In the genomic region with DNA sequence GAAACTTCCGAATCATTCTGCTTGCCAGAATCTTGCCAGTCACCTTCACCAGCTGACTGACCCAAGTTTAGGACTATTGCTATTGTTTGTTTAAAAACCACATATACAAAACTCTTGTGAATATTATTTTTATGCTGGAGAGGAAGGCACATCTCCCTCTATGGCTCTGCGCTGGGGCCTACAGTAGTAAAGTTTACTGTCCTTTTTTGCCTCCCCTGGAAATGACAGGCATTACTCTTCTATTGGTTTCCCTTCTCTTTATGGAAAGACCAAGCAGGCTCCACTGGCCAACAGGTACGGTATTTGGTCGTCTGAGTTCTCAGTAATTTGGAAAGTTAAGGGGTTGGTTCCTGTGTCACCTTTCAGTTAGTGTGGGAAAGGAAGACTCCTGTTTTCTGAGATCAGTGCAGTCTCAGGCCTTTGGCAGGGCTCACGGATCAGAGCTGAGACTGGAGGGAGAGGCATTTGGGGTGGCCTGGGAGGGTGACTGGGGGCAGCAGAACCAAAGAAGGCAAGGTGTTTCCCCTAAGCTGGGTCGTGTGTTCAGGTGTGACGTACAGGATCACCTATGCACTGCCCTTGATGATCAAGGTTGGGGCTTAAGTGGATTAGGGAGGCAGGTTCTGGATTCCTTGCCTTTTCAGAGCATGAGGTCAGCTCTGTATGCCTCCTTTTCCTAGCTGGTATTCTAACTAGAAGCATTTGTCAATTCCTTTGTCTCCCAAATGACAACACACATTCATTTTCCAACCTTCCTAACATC, we compare ENCODE assay signal across 21 cellular contexts.
"Had no signal": no experiment of that assay in that cellular context is flagged by ENCODE, and none has a peak within 500 bp of the region (broad histone marks: within the 10 kb centered on the region; RNA-seq: fewer than 3 reads in every experiment).

No MANE protein-coding gene starts in this region.

- ATAC-seq: body of pancreas; effector memory CD8-positive, alpha-beta T cell; foreskin keratinocyte; left ventricle myocardium superior; natural killer cell treated with Interleukin-12 subunit alpha and Interleukin-12 subunit beta and Interleukin-15 and Interleukin-18, amount 100 ng/mL, for 72 hours; stimulated activated naive CD8-positive, alpha-beta T cell treated with anti-CD3 and anti-CD28 coated beads, Interleukin-15, Interleukin-2, amounts not matched to agents 100 U/mL and 50 U/mL, for 24 hours; T-helper 17 cell had no signal

- H3K36me3 Mint-ChIP-seq: natural killer cell treated with Interleukin-12 subunit alpha and Interleukin-12 subunit beta and Interleukin-15 and Interleukin-18, amount 100 ng/mL, for 72 hours had no signal

- H3K9me3 Mint-ChIP-seq: activated naive CD4-positive, alpha-beta T cell treated with anti-CD3 and anti-CD28 coated beads for 36 hours; activated T-helper 2 cell treated with anti-CD3 and anti-CD28 coated beads, Interferon-gamma antibody, Interleukin-2, Interleukin-4, amounts not matched to agents 10 μg/mL and 5 μg/mL and 100 μg/mL, durations not matched to agents 14 hours and 24 hours and 36 hours; effector memory CD8-positive, alpha-beta T cell; natural killer cell treated with Interleukin-12 subunit alpha and Interleukin-12 subunit beta and Interleukin-15 and Interleukin-18, amount 100 ng/mL, for 72 hours had no signal

- DNase-seq: activated CD4-positive, alpha-beta T cell treated with anti-CD3 and anti-CD28 coated beads for 1 hour; activated CD4-positive, alpha-beta T cell treated with anti-CD3 and anti-CD28 coated beads, Interleukin-2, amount 50 U/mL, for 48 hours; activated naive CD4-positive, alpha-beta T cell treated with anti-CD3 and anti-CD28 coated beads for 36 hours; activated T-cell treated with anti-CD3 and anti-CD28 coated beads for 4 hours; body of pancreas; dermis blood vessel endothelial cell; effector memory CD8-positive, alpha-beta T cell; foreskin keratinocyte; glutamatergic neuron; left ventricle myocardium superior; stimulated activated CD4-positive, alpha-beta T cell treated with anti-CD3 and anti-CD28 coated beads, Interleukin-12 subunit alpha, Interleukin-12 subunit beta, amount 100 ng/mL, for 4 hours; stimulated activated CD4-positive, alpha-beta T cell treated with anti-CD3 and anti-CD28 coated beads, Interleukin-1b, Interleukin-23, amount 100 ng/mL, for 48 hours; stimulated activated naive CD8-positive, alpha-beta T cell treated with anti-CD3 and anti-CD28 coated beads, Interleukin-15, Interleukin-2, amounts not matched to agents 100 U/mL and 50 U/mL, for 24 hours; substantia nigra; T-helper 17 cell; tibial artery had no signal

- H3K27ac Mint-ChIP-seq: activated naive CD4-positive, alpha-beta T cell treated with anti-CD3 and anti-CD28 coated beads for 36 hours; activated T-helper 2 cell treated with anti-CD3 and anti-CD28 coated beads, Interferon-gamma antibody, Interleukin-2, Interleukin-4, amounts not matched to agents 10 μg/mL and 5 μg/mL and 100 μg/mL, durations not matched to agents 14 hours and 24 hours and 36 hours; effector memory CD8-positive, alpha-beta T cell; natural killer cell treated with Interleukin-12 subunit alpha and Interleukin-12 subunit beta and Interleukin-15 and Interleukin-18, amount 100 ng/mL, for 72 hours; T-helper 17 cell had no signal

- H3K9me3 ChIP-seq: body of pancreas, neutrophil, tibial artery, vagina had no signal

- H3K4me1 ChIP-seq: body of pancreas, vagina had no signal

- H3K4me1 Mint-ChIP-seq: T-helper 17 cell had no signal

- H3K4me3 Mint-ChIP-seq: activated naive CD4-positive, alpha-beta T cell treated with anti-CD3 and anti-CD28 coated beads for 36 hours; effector memory CD8-positive, alpha-beta T cell; natural killer cell treated with Interleukin-12 subunit alpha and Interleukin-12 subunit beta and Interleukin-15 and Interleukin-18, amount 100 ng/mL, for 72 hours; T-helper 17 cell had no signal

- H3K27me3 ChIP-seq: body of pancreas, foreskin keratinocyte, neutrophil, tibial artery, vagina had no signal

- H3K4me3 ChIP-seq: body of pancreas, tibial artery, vagina had no signal

- H3K27ac ChIP-seq: body of pancreas, foreskin keratinocyte, neutrophil, tibial artery, vagina, VCaP had no signal

- H3K36me3 ChIP-seq: neutrophil, tibial artery, vagina had no signal
